23 cellular contexts compared by ENCODE assay signal in the genomic region with DNA sequence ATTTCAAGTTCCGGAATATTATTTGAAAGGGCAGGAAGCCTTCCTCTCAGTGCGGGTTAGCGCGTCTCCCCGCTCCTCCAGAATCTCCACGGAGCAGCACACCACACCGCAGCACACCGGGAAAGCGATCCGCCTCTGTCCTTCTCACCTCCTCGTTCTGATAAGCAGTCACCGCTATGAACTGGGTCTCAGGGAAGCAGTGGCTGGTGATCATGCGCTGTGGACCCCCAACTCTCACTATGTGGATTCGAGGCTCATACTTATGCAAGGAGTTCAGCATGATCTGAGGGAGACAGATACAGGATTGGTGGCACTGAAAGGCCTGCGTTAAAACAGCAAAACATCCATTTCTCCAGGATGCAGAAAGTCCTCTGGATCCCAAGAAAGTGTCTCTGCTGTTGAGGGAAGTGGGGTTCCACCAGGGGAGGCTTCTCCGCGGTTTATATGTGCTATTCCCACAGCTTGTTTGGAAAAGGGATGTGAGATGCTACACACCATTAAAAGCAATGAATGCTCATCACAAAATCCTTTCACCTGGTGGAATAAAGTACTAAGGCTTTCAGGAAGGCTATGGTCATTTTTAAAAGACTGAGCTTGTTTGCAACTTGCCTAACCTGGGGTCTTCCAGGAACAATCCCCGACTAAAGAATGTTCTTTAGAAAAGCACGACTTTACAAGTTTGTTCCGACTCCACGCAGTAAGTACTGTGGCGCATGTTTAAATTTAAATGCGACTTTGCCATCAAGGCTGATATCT. TPM values are rescaled to one million over a fixed set of nuclear protein-coding genes. Genes with fewer than 3 reads are reported as not detected.
"Had no signal": no experiment of that assay in that cellular context is flagged by ENCODE, and none has a peak within 500 bp of the region (broad histone marks: within the 10 kb centered on the region; RNA-seq: fewer than 3 reads in every experiment).

No MANE protein-coding gene starts in this region.

- FAIRE-seq: bronchial epithelial cell, endometrium, kidney, urothelium cell line had no signal

- H3K36me3 ChIP-seq: esophagus muscularis mucosa, left ventricle myocardium inferior, neutrophil, right atrium auricular region, stomach had no signal

- DNase-seq: activated CD4-positive, alpha-beta T cell treated with anti-CD3 and anti-CD28 coated beads for 4 hours; activated CD8-positive, alpha-beta memory T cell treated with anti-CD3 and anti-CD28 coated beads, Interleukin-2, amount 50 U/mL, for 48 hours; activated CD8-positive, alpha-beta T cell treated with anti-CD3 and anti-CD28 coated beads, Interleukin-2, amount 10 ng/mL, durations not matched to agents 7 days and 5 days; activated naive CD4-positive, alpha-beta T cell; aorta; kidney; left ventricle myocardium inferior; mesenchymal stem cell; posterior cingulate gyrus; stomach; T-helper 9 cell had no signal

- H3K27ac ChIP-seq: esophagus muscularis mucosa, left ventricle myocardium inferior, neutrophil, right atrium auricular region, skin epidermis, stomach, VCaP had no signal

- H3K9me3 Mint-ChIP-seq: activated T-helper 1 cell treated with anti-CD3 and anti-CD28 coated beads, Interleukin-12 subunit alpha, Interleukin-12 subunit beta, Interleukin-2, Interleukin-4 antibody, amounts not matched to agents 30 ng/mL and 10 ng/mL and 1 ng/mL, durations not matched to agents 14 hours and 24 hours and 36 hours had no signal

- H3K9me3 ChIP-seq: esophagus muscularis mucosa, left ventricle myocardium inferior, neutrophil, right atrium auricular region, stomach had no signal

- ATAC-seq: activated CD8-positive, alpha-beta T cell treated with anti-CD3 and anti-CD28 coated beads, Interleukin-2, amount 10 ng/mL, durations not matched to agents 7 days and 5 days had no signal

- H3K27ac Mint-ChIP-seq: activated CD8-positive, alpha-beta T cell treated with anti-CD3 and anti-CD28 coated beads, Interleukin-2, amount 10 ng/mL, durations not matched to agents 7 days and 5 days; activated T-helper 1 cell treated with anti-CD3 and anti-CD28 coated beads, Interleukin-12 subunit alpha, Interleukin-12 subunit beta, Interleukin-2, Interleukin-4 antibody, amounts not matched to agents 30 ng/mL and 10 ng/mL and 1 ng/mL, durations not matched to agents 14 hours and 24 hours and 36 hours had no signal

- H3K4me3 Mint-ChIP-seq: activated CD8-positive, alpha-beta T cell treated with anti-CD3 and anti-CD28 coated beads, Interleukin-2, amount 10 ng/mL, durations not matched to agents 7 days and 5 days; activated T-helper 1 cell treated with anti-CD3 and anti-CD28 coated beads, Interleukin-12 subunit alpha, Interleukin-12 subunit beta, Interleukin-2, Interleukin-4 antibody, amounts not matched to agents 30 ng/mL and 10 ng/mL and 1 ng/mL, durations not matched to agents 14 hours and 24 hours and 36 hours had no signal

- H3K4me3 ChIP-seq: esophagus muscularis mucosa, left ventricle myocardium inferior, right atrium auricular region, skin epidermis, stomach had no signal

RNA-seq across cellular contexts. Expression of gene TBXT, which starts 1.9 kb away (rescaled TPM):
- total RNA-seq: activated CD8-positive, alpha-beta T cell treated with anti-CD3 and anti-CD28 coated beads, Interleukin-2, amount 10 ng/mL, durations not matched to agents 7 days and 5 days; activated T-helper 1 cell treated with anti-CD3 and anti-CD28 coated beads, Interleukin-12 subunit alpha, Interleukin-12 subunit beta, Interleukin-2, Interleukin-4 antibody, amounts not matched to agents 30 ng/mL and 10 ng/mL and 1 ng/mL, durations not matched to agents 14 hours and 24 hours and 36 hours; aorta; bronchial epithelial cell; chondrocyte; dermis microvascular lymphatic vessel endothelial cell; fibroblast of villous mesenchyme; kidney; left ventricle myocardium inferior; right atrium auricular region; stomach had no signal
- polyA plus RNA-seq: aorta, stomach had no signal
